In genomic region chr20:44570369-44570768, GRCh38 we compare ENCODE assay signal across 26 cellular contexts. TPM values are rescaled to one million over a fixed set of nuclear protein-coding genes. Genes with fewer than 3 reads are reported as not detected.
DNase-seq lines count a peak whose midpoint lies in the region; ATAC-seq and TF ChIP-seq lines count a peak whose summit lies in the region.
"Had no signal": no experiment of that assay in that cellular context is flagged by ENCODE, and none has a peak within 500 bp of the region (broad histone marks: within the 10 kb centered on the region; RNA-seq: fewer than 3 reads in every experiment).

No MANE protein-coding gene starts in this region.

- H3K9me2 ChIP-seq in Loucy (replicated peaks; ENCODE audit: low read depth, low read length): no peaks in the 10 kb centered on the region

- H3K9ac ChIP-seq in Loucy (ENCODE audit: low read depth, low read length, poor library complexity, severe bottlenecking): peak overlapping the region; percentile 52
- H3K9ac ChIP-seq in smooth muscle cell (ENCODE audit: low read depth): no peak overlapping the region
- H3K9ac ChIP-seq: GM23248 had no signal

- peaks cover 44% of the 10 kb centered on the region for H3K4me1 ChIP-seq in Loucy (ENCODE audit: insufficient read depth, low read length, poor library complexity, severe bottlenecking)
- H3K4me1 ChIP-seq in gastroesophageal sphincter: peaks cover 11 to 60% (median 22%) of the 10 kb centered on the region in 3 donors
- peaks cover 12% of the 10 kb centered on the region for H3K4me1 ChIP-seq in smooth muscle cell (ENCODE audit: low read depth)
- H3K4me1 ChIP-seq: BE2C, SJCRH30 had no signal

- H3F3A ChIP-seq in Loucy (ENCODE audit: low read depth) (peaks cover 9% of the 10 kb centered on the region; the same call in 1 of the 2 replicates), smooth muscle cell (ENCODE audit: low read depth) (peaks cover 46% of the 10 kb centered on the region)

- H2AFZ ChIP-seq in Loucy (ENCODE audit: low read length) (no peak overlapping the region), smooth muscle cell (ENCODE audit: low read depth) (no peak overlapping the region)
- H2AFZ ChIP-seq: GM23248 had no signal

- in situ Hi-C loops in KBM-7 (cut with MboI; ENCODE audit: low pct_unique_long_range_greater_than_20kb, low sequenced_read_pairs): no loop called here

- H3K36me3 Mint-ChIP-seq in T-helper 2 cell treated with Interferon-gamma antibody and Interleukin-4, amounts not matched to agents 5 μg/mL and 100 μg/mL, for 36 hours (ENCODE audit: low read depth): no peaks in the 10 kb centered on the region
- H3K36me3 Mint-ChIP-seq: CD14-positive monocyte had no signal

- no peaks in the 10 kb centered on the region for H3K36me3 ChIP-seq in Loucy (ENCODE audit: insufficient read depth, low read length)
- H3K36me3 ChIP-seq in gastroesophageal sphincter: no peaks in the 10 kb centered on the region
- no peaks in the 10 kb centered on the region for H3K36me3 ChIP-seq in smooth muscle cell (ENCODE audit: low read depth)
- H3K36me3 ChIP-seq: BE2C, MG63, SJCRH30 had no signal

- H3K79me2 ChIP-seq in Loucy (ENCODE audit: insufficient read depth, low read length) (peaks cover 12% of the 10 kb centered on the region; the same call in 1 of the 2 replicates), smooth muscle cell (ENCODE audit: low read depth) (peaks cover 13% of the 10 kb centered on the region)

- H3K4me2 ChIP-seq in Loucy (ENCODE audit: low read depth, low read length, poor library complexity, severe bottlenecking) (no peak overlapping the region), smooth muscle cell (no peak overlapping the region)

- H3K9me3 Mint-ChIP-seq in T-helper 2 cell treated with Interferon-gamma antibody and Interleukin-4, amounts not matched to agents 5 μg/mL and 100 μg/mL, for 36 hours: no peaks in the 10 kb centered on the region
- H3K9me3 Mint-ChIP-seq: CD14-positive monocyte had no signal

- TF ChIP-seq CTCF in Loucy (conservative IDR thresholded peaks at IDR 0.05; ENCODE audit: low read length) (no peak), gastroesophageal sphincter (IDR thresholded peaks at IDR 0.05) (no peak), smooth muscle cell (IDR thresholded peaks at IDR 0.05; ENCODE audit: borderline replicate concordance, insufficient read depth, poor library complexity, severe bottlenecking) (no peak)

- peaks cover 24% of the 10 kb centered on the region for H3K4me1 Mint-ChIP-seq in T-helper 2 cell treated with Interferon-gamma antibody and Interleukin-4, amounts not matched to agents 5 μg/mL and 100 μg/mL, for 36 hours (ENCODE audit: low read depth)

- H3K27ac ChIP-seq in gastroesophageal sphincter: peak overlapping the region in 3 of 4 donors; percentile 86 to 90 (median 86)
- H3K27ac ChIP-seq in smooth muscle cell (ENCODE audit: low read depth): peak overlapping the region; percentile 50
- H3K27ac ChIP-seq: 22Rv1, GM23248, SJCRH30 had no signal

- no peak for ATAC-seq in gastroesophageal sphincter
- no peak for ATAC-seq in GM21447 (IDR thresholded peaks at IDR 0.05; ENCODE audit: unreplicated experiment)
- ATAC-seq: SK-N-SH treated with all-trans-retinoic acid at 6 μM for 48 hours had no signal

- no peak overlapping the region for H3K4me3 ChIP-seq in Loucy (ENCODE audit: low read length, poor library complexity, severe bottlenecking)
- no peak overlapping the region for H3K4me3 ChIP-seq in gastroesophageal sphincter
- H3K4me3 ChIP-seq in smooth muscle cell: no peak overlapping the region
- H3K4me3 ChIP-seq: GM23248, MG63, SJCRH30 had no signal

- TF ChIP-seq POLR2A in gastroesophageal sphincter (IDR thresholded peaks at IDR 0.05): no peak

- DNase-seq in T-helper 2 cell treated with Interferon-gamma antibody and Interleukin-4, amounts not matched to agents 5 μg/mL and 100 μg/mL, for 36 hours (ENCODE audit: low spot score): no peak
- DNase-seq in T-helper 2 cell: no peak
- DNase-seq in smooth muscle cell (lab: John Stamatoyannopoulos, UW; ENCODE audit: unreplicated experiment): no peak
- DNase-seq in KBM-7: no peak
- no peak for DNase-seq in NCI-H446 (lab: John Stamatoyannopoulos, UW)
- DNase-seq: ACHN, BE2C, Calu3, DMS53, GM23248, H7, MG63, NCI-H1105 treated with DMSO at 0.1 percent for 48 hours, NCI-H146, NCI-H1930, NCI-H2107, NCI-H526, NCI-H82, OCI-M1, SJCRH30 had no signal

- peak overlapping the region; percentile 13 for H3K27ac Mint-ChIP-seq in T-helper 2 cell treated with Interferon-gamma antibody and Interleukin-4, amounts not matched to agents 5 μg/mL and 100 μg/mL, for 36 hours
- H3K27ac Mint-ChIP-seq: CD14-positive monocyte had no signal

- WGBS in gastroesophageal sphincter (ENCODE audit: low coverage in 1 of 2), 2 donors: 83% methylated on average over 1 of the region's 1 CpG
- 97% methylated on average over 1 of the region's 1 CpG for WGBS in smooth muscle cell (ENCODE audit: low lambda C conversion rate)

- no peaks in the 10 kb centered on the region for H3K27me3 Mint-ChIP-seq in T-helper 2 cell treated with Interferon-gamma antibody and Interleukin-4, amounts not matched to agents 5 μg/mL and 100 μg/mL, for 36 hours (ENCODE audit: low read depth)

- H3K9me3 ChIP-seq in Loucy (ENCODE audit: insufficient read depth, low read depth, low read length) (no peaks in the 10 kb centered on the region), gastroesophageal sphincter (no peaks in the 10 kb centered on the region), smooth muscle cell (replicated peaks; ENCODE audit: low read depth) (no peaks in the 10 kb centered on the region)
- H3K9me3 ChIP-seq: BE2C, MG63, SJCRH30 had no signal

- H4K20me1 ChIP-seq in Loucy (ENCODE audit: insufficient read depth, low read length, poor library complexity, severe bottlenecking) (no peaks in the 10 kb centered on the region), smooth muscle cell (ENCODE audit: low read depth) (no peaks in the 10 kb centered on the region)

- no peak overlapping the region for H3K4me3 Mint-ChIP-seq in T-helper 2 cell treated with Interferon-gamma antibody and Interleukin-4, amounts not matched to agents 5 μg/mL and 100 μg/mL, for 36 hours
- H3K4me3 Mint-ChIP-seq: CD14-positive monocyte had no signal

- H3K27me3 ChIP-seq in Loucy (ENCODE audit: insufficient read depth, low read length, poor library complexity, severe bottlenecking): no peaks in the 10 kb centered on the region
- no peaks in the 10 kb centered on the region for H3K27me3 ChIP-seq in gastroesophageal sphincter
- H3K27me3 ChIP-seq in smooth muscle cell (ENCODE audit: low read depth): no peaks in the 10 kb centered on the region
- H3K27me3 ChIP-seq: BE2C, MG63 had no signal

- no peak for TF ChIP-seq EP300 in gastroesophageal sphincter (IDR thresholded peaks at IDR 0.05)

RNA-seq across cellular contexts. Expression of gene PKIG, which starts 12.0 kb away (rescaled TPM):
- 100 to 1,000 TPM; 241 to 418 (median 291) TPM for total RNA-seq in gastroesophageal sphincter
- total RNA-seq in smooth muscle cell: 81.4 and 86.1 TPM in 2 replicates
- 67.5 and 68.9 TPM in 2 replicates for polyA plus RNA-seq in smooth muscle cell

RNA-seq across cellular contexts. Expression of gene SERINC3, which starts 48.5 kb away (rescaled TPM):
- 100 to 1,000 TPM; 119 to 140 (median 131) TPM for total RNA-seq in gastroesophageal sphincter
- 84.9 and 96.0 TPM in 2 replicates for total RNA-seq in smooth muscle cell
- 99.5 and 106 TPM in 2 replicates for polyA plus RNA-seq in smooth muscle cell
